30 cellular contexts compared by ENCODE assay signal in genomic region chr12:81327458-81327857, GRCh38.
DNase-seq lines count a peak whose midpoint lies in the region; ATAC-seq, FAIRE-seq and TF ChIP-seq lines count a peak whose summit lies in the region.
"Had no signal": no experiment of that assay in that cellular context is flagged by ENCODE, and none has a peak within 500 bp of the region (broad histone marks: within the 10 kb centered on the region; RNA-seq: fewer than 3 reads in every experiment).

No MANE protein-coding gene starts in this region.

- POLR2A ChIA-PET in naive thymus-derived CD4-positive, alpha-beta T cell (lab: Charles Lee) = no interaction called here
- POLR2A ChIA-PET in MCF 10A (lab: Yijun Ruan, JAX) = no interaction called here

- no peaks in the 10 kb centered on the region for H3K36me3 ChIP-seq in endodermal cell (ENCODE audit: control insufficient read depth, insufficient read depth, low read length)
- no peaks in the 10 kb centered on the region for H3K36me3 ChIP-seq in naive thymus-derived CD4-positive, alpha-beta T cell (ENCODE audit: control insufficient read depth in 2 of 3, insufficient read depth in 3 of 3, low read length in 3 of 3)
- H3K36me3 ChIP-seq: HAP-1 had no signal

- no peak overlapping the region for H3K9ac ChIP-seq in endodermal cell (ENCODE audit: extremely low read depth, low read length, poor library complexity, severe bottlenecking)

- no peaks in the 10 kb centered on the region for H3K4me1 ChIP-seq in endodermal cell (ENCODE audit: control insufficient read depth, insufficient read depth, low read length)
- no peaks in the 10 kb centered on the region for H3K4me1 ChIP-seq in naive thymus-derived CD4-positive, alpha-beta T cell (ENCODE audit: control insufficient read depth in 2 of 2, insufficient read depth in 2 of 2, low read length in 2 of 2)
- H3K4me1 ChIP-seq: Caco-2, HAP-1 had no signal

- BruUV-seq in MCF 10A (replicated peaks; lab: Mats Ljungman, UMichigan) = no TSS peak

- H3K4me3 Mint-ChIP-seq in endodermal cell (no peak overlapping the region), type B pancreatic cell (no peak overlapping the region), MCF 10A (ENCODE audit: unreplicated experiment) (no peak overlapping the region)
- H3K4me3 Mint-ChIP-seq in naive thymus-derived CD4-positive, alpha-beta T cell = no peak overlapping the region
- H3K4me3 Mint-ChIP-seq: CD8-positive, alpha-beta T cell; GM23338; HFFc6; T-cell had no signal

- FAIRE-seq in G401.6 (lab: Jason Lieb, UNC) = peak; percentile 21
- peak; percentile 54 for FAIRE-seq in RCC 7860 (lab: Jason Lieb, UNC)
- FAIRE-seq: GM12878 had no signal

- H3K27me3 Mint-ChIP-seq in endodermal cell (ENCODE audit: insufficient read depth) = no peaks in the 10 kb centered on the region
- H3K27me3 Mint-ChIP-seq in type B pancreatic cell = no peaks in the 10 kb centered on the region
- H3K27me3 Mint-ChIP-seq in naive thymus-derived CD4-positive, alpha-beta T cell = no peaks in the 10 kb centered on the region
- no peaks in the 10 kb centered on the region for H3K27me3 Mint-ChIP-seq in MCF 10A (ENCODE audit: insufficient read depth, unreplicated experiment)
- H3K27me3 Mint-ChIP-seq: T-cell had no signal

- H3K4me1 Mint-ChIP-seq in endodermal cell (no peaks in the 10 kb centered on the region), type B pancreatic cell (ENCODE audit: unreplicated experiment) (no peaks in the 10 kb centered on the region), MCF 10A (ENCODE audit: insufficient read depth, unreplicated experiment) (no peaks in the 10 kb centered on the region)
- H3K4me1 Mint-ChIP-seq in naive thymus-derived CD4-positive, alpha-beta T cell = no peaks in the 10 kb centered on the region
- H3K4me1 Mint-ChIP-seq: T-cell had no signal

- TF ChIP-seq CTCF in endodermal cell (conservative IDR thresholded peaks at IDR 0.05) (peak; percentile 52), type B pancreatic cell (conservative IDR thresholded peaks at IDR 0.05) (peak; percentile 65), MCF 10A (IDR thresholded peaks at IDR 0.05; ENCODE audit: unreplicated experiment) (no peak)

- peaks cover 10% of the 10 kb centered on the region for H3K27me3 ChIP-seq in endodermal cell (ENCODE audit: control insufficient read depth, insufficient read depth, low read length, poor library complexity, severe bottlenecking)
- no peaks in the 10 kb centered on the region for H3K27me3 ChIP-seq in naive thymus-derived CD4-positive, alpha-beta T cell (ENCODE audit: control insufficient read depth in 2 of 2, insufficient read depth in 2 of 2, low read length in 2 of 2)

- H3K36me3 Mint-ChIP-seq in endodermal cell (ENCODE audit: low read depth) (no peaks in the 10 kb centered on the region), type B pancreatic cell (no peaks in the 10 kb centered on the region), MCF 10A (ENCODE audit: insufficient read depth, unreplicated experiment) (no peaks in the 10 kb centered on the region)
- H3K36me3 Mint-ChIP-seq in naive thymus-derived CD4-positive, alpha-beta T cell = no peaks in the 10 kb centered on the region
- H3K36me3 Mint-ChIP-seq: CD8-positive, alpha-beta T cell; T-cell had no signal

- intact Hi-C loops in naive thymus-derived CD4-positive, alpha-beta T cell (cut with micrococcal nuclease) = no loop called here
- intact Hi-C loops in MCF 10A (cut with micrococcal nuclease) = no loop called here

- CTCF ChIA-PET in naive thymus-derived CD4-positive, alpha-beta T cell (lab: Charles Lee) = no interaction called here
- CTCF ChIA-PET in MCF 10A (lab: Yijun Ruan, JAX) = no interaction called here

- H3K27ac ChIP-seq in endodermal cell (ENCODE audit: low read depth, low read length) = no peak overlapping the region
- H3K27ac ChIP-seq in naive thymus-derived CD4-positive, alpha-beta T cell (ENCODE audit: low read depth, low read length) = no peak overlapping the region
- H3K27ac ChIP-seq: PC-9, RWPE1 had no signal

- no peak overlapping the region for H3K4me3 ChIP-seq in endodermal cell (ENCODE audit: low read length)
- H3K4me3 ChIP-seq in naive thymus-derived CD4-positive, alpha-beta T cell (ENCODE audit: low read length) = no peak overlapping the region
- H3K4me3 ChIP-seq: GM12878, GM23338, HAP-1, PC-9 had no signal

- DNase-seq in RCC 7860 (ENCODE audit: low spot score) = no peak
- no peak for DNase-seq in endodermal cell
- no peak for DNase-seq in type B pancreatic cell (ENCODE audit: extremely low spot score, unreplicated experiment)
- DNase-seq in NCI-H128 (lab: John Stamatoyannopoulos, UW; ENCODE audit: unreplicated experiment) = no peak
- DNase-seq in naive thymus-derived CD4-positive, alpha-beta T cell = no peak
- no peak for DNase-seq in MCF 10A (ENCODE audit: unreplicated experiment)
- DNase-seq: C1 segment of cervical spinal cord; Caco-2; CD8-positive, alpha-beta T cell; DMS153; HFFc6; IMR-90; KG1; MM.1S; NCI-H1092; NCI-H1436; NCI-H187 treated with DMSO at 0.1 percent for 48 hours; NCI-H2107; NCI-H446; NCI-H524 treated with DMSO at 0.1 percent for 48 hours; NCI-H82; NK-92 treated with Interleukin-12 subunit alpha and Interleukin-12 subunit beta, amount 100 ng/mL, for 24 hours; PC-9; SHP77; T-cell had no signal

- H3K9me3 Mint-ChIP-seq in endodermal cell (no peaks in the 10 kb centered on the region), type B pancreatic cell (no peaks in the 10 kb centered on the region), MCF 10A (ENCODE audit: unreplicated experiment) (no peaks in the 10 kb centered on the region)
- H3K9me3 Mint-ChIP-seq in naive thymus-derived CD4-positive, alpha-beta T cell = peaks cover 0 to 4% (median 0%) of the 10 kb centered on the region in 11 donors
- H3K9me3 Mint-ChIP-seq: CD8-positive, alpha-beta T cell; GM23338 had no signal

- H3K9me3 ChIP-seq in endodermal cell (ENCODE audit: control insufficient read depth, low read length) = no peaks in the 10 kb centered on the region
- H3K9me3 ChIP-seq in naive thymus-derived CD4-positive, alpha-beta T cell (ENCODE audit: control insufficient read depth in 2 of 3, low read length in 3 of 3) = no peaks in the 10 kb centered on the region
- H3K9me3 ChIP-seq: Caco-2, HAP-1 had no signal

- no peak for ATAC-seq in naive thymus-derived CD4-positive, alpha-beta T cell
- ATAC-seq: CD8-positive, alpha-beta T cell; GM12878; GM23338; T-cell had no signal

- H3K27ac Mint-ChIP-seq in endodermal cell = no peak overlapping the region
- H3K27ac Mint-ChIP-seq in type B pancreatic cell = no peak overlapping the region
- no peak overlapping the region for H3K27ac Mint-ChIP-seq in naive thymus-derived CD4-positive, alpha-beta T cell
- H3K27ac Mint-ChIP-seq in MCF 10A (ENCODE audit: low read depth, unreplicated experiment) = no peak overlapping the region
- H3K27ac Mint-ChIP-seq: CD8-positive, alpha-beta T cell; GM23338; HFFc6; T-cell had no signal
